In the genomic region with DNA sequence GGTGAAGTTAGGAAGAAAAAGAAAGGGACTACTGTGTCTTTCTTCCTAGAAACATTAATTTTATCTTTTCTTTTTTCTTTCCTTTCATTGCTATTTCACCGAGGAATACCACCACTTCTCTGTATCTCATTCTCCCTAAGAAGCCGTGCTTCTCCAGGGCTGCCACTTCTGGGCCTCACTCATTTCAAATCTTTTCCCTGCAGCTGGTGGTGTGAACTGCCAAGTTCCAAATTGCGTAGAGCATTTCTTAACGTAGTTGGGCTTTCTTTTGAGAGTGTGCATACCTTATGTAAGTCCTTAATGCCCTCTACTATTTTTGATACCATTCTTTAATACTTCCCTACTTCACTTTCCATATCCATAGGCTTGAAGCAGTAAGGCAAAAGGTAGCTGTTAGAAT, we compare ENCODE assay signal across 24 cellular contexts.
"Had no signal": no experiment of that assay in that cellular context is flagged by ENCODE, and none has a peak within 500 bp of the region (broad histone marks: within the 10 kb centered on the region; RNA-seq: fewer than 3 reads in every experiment).

No MANE protein-coding gene starts in this region.

- H3K27ac ChIP-seq: coronary artery, epithelial cell of prostate, esophagus squamous epithelium, gastrocnemius medialis, hepatocyte, left lung, lower lobe of right lung had no signal

- H3K4me2 ChIP-seq: hepatocyte had no signal

- H3K27me3 ChIP-seq: esophagus squamous epithelium, gastrocnemius medialis, hepatocyte, left lung had no signal

- H3K36me3 ChIP-seq: esophagus squamous epithelium, gastrocnemius medialis, lower lobe of right lung had no signal

- ATAC-seq: effector memory CD8-positive, alpha-beta T cell; esophagus mucosa; gastrocnemius medialis; left cardiac atrium; left lung; lower lobe of right lung; naive thymus-derived CD4-positive, alpha-beta T cell had no signal

- DNase-seq: effector CD8-positive, alpha-beta T cell; effector memory CD8-positive, alpha-beta T cell; endodermal cell; erythroblast; esophagus squamous epithelium; foreskin fibroblast; foreskin melanocyte; gastrocnemius medialis; glutamatergic neuron; head of caudate nucleus; hypothalamus; immature natural killer cell; islet precursor cell; left cardiac atrium; left lung; lower lobe of right lung; mesendoderm; midbrain; naive thymus-derived CD4-positive, alpha-beta T cell had no signal

- H3K79me2 ChIP-seq: hepatocyte had no signal

- H3K4me3 ChIP-seq: coronary artery, esophagus squamous epithelium, gastrocnemius medialis, hepatocyte, left lung, lower lobe of right lung had no signal

- H3K9me3 ChIP-seq: esophagus squamous epithelium, gastrocnemius medialis, left lung, lower lobe of right lung had no signal

- H3K9me3 Mint-ChIP-seq: effector memory CD8-positive, alpha-beta T cell had no signal

- H3K4me3 Mint-ChIP-seq: effector memory CD8-positive, alpha-beta T cell; endodermal cell; immature natural killer cell; naive thymus-derived CD4-positive, alpha-beta T cell had no signal

- H3K36me3 Mint-ChIP-seq: immature natural killer cell had no signal

- H3K4me1 ChIP-seq: gastrocnemius medialis had no signal

- H2AFZ ChIP-seq: hepatocyte had no signal

- H3K27ac Mint-ChIP-seq: effector memory CD8-positive, alpha-beta T cell; endodermal cell; immature natural killer cell; naive thymus-derived CD4-positive, alpha-beta T cell had no signal

- FAIRE-seq: colon had no signal
